ENCODE assay signal across 15 cellular contexts in genomic region chr7:21191317-21192073, GRCh38.
"Had no signal": no experiment of that assay in that cellular context is flagged by ENCODE, and none has a peak within 500 bp of the region (broad histone marks: within the 10 kb centered on the region; RNA-seq: fewer than 3 reads in every experiment).

No MANE protein-coding gene starts in this region.

- H3K4me3 ChIP-seq: gastroesophageal sphincter, left lung had no signal

- H3K9me3 ChIP-seq: gastroesophageal sphincter, left lung, neutrophil had no signal

- H3K36me3 ChIP-seq: gastroesophageal sphincter, left lung, neutrophil had no signal

- H3K4me1 Mint-ChIP-seq: naive B cell; stimulated activated memory B cell treated with anti-CD40 and anti-IgM and Interleukin-4, amounts not matched to agents 10 μg/mL and 1 μg/mL and 100 μg/mL, for 72 hours had no signal

- H2AFZ ChIP-seq: parathyroid adenoma had no signal

- H3K79me2 ChIP-seq: parathyroid adenoma had no signal

- H3K27me3 ChIP-seq: gastroesophageal sphincter, left lung, neutrophil had no signal

- H3K27me3 Mint-ChIP-seq: activated CD4-positive, alpha-beta T cell treated with anti-CD3 and anti-CD28 coated beads, Interleukin-2, amount 10 ng/mL, durations not matched to agents 7 days and 5 days; dendritic cell treated with granulocyte-macrophage colony-stimulating factor and Interleukin-4, amounts not matched to agents 40 ng/mL and 50 ng/mL, for 4 days had no signal

- H3K27ac ChIP-seq: gastroesophageal sphincter, left lung, neutrophil, parathyroid adenoma had no signal

- H3K4me1 ChIP-seq: left lung, parathyroid adenoma had no signal

- ATAC-seq: effector memory CD8-positive, alpha-beta T cell; gastroesophageal sphincter; left lung; stimulated activated memory B cell treated with anti-CD40 and anti-IgM and Interleukin-4, amounts not matched to agents 10 μg/mL and 1 μg/mL and 100 μg/mL, for 72 hours had no signal

- H3K9ac ChIP-seq: parathyroid adenoma had no signal

- H3K36me3 Mint-ChIP-seq: activated naive CD8-positive, alpha-beta T cell treated with anti-CD3 and anti-CD28 coated beads, Interleukin-2, amount 10 ng/mL, durations not matched to agents 7 days and 5 days; naive B cell; stimulated activated memory B cell treated with anti-CD40 and anti-IgM and Interleukin-4, amounts not matched to agents 10 μg/mL and 1 μg/mL and 100 μg/mL, for 72 hours had no signal

- H3K9me3 Mint-ChIP-seq: activated CD4-positive, alpha-beta T cell treated with anti-CD3 and anti-CD28 coated beads, Interleukin-2, amount 10 ng/mL, durations not matched to agents 7 days and 5 days; activated naive CD8-positive, alpha-beta T cell treated with anti-CD3 and anti-CD28 coated beads, Interleukin-2, amount 10 ng/mL, durations not matched to agents 7 days and 5 days; activated T-helper 1 cell treated with anti-CD3 and anti-CD28 coated beads, Interleukin-12 subunit alpha, Interleukin-12 subunit beta, Interleukin-2, Interleukin-4 antibody, amounts not matched to agents 30 ng/mL and 10 ng/mL and 1 ng/mL, durations not matched to agents 14 hours and 24 hours and 36 hours; dendritic cell treated with granulocyte-macrophage colony-stimulating factor and Interleukin-4, amounts not matched to agents 40 ng/mL and 50 ng/mL, for 4 days; effector memory CD8-positive, alpha-beta T cell; naive B cell; stimulated activated memory B cell treated with anti-CD40 and anti-IgM and Interleukin-4, amounts not matched to agents 10 μg/mL and 1 μg/mL and 100 μg/mL, for 72 hours had no signal

- H3K27ac Mint-ChIP-seq: activated CD4-positive, alpha-beta T cell treated with anti-CD3 and anti-CD28 coated beads, Interleukin-2, amount 10 ng/mL, durations not matched to agents 7 days and 5 days; activated naive CD8-positive, alpha-beta T cell treated with anti-CD3 and anti-CD28 coated beads, Interleukin-2, amount 10 ng/mL, durations not matched to agents 7 days and 5 days; activated T-helper 1 cell treated with anti-CD3 and anti-CD28 coated beads, Interleukin-12 subunit alpha, Interleukin-12 subunit beta, Interleukin-2, Interleukin-4 antibody, amounts not matched to agents 30 ng/mL and 10 ng/mL and 1 ng/mL, durations not matched to agents 14 hours and 24 hours and 36 hours; dendritic cell treated with granulocyte-macrophage colony-stimulating factor and Interleukin-4, amounts not matched to agents 40 ng/mL and 50 ng/mL, for 4 days; effector memory CD8-positive, alpha-beta T cell; naive B cell; stimulated activated memory B cell treated with anti-CD40 and anti-IgM and Interleukin-4, amounts not matched to agents 10 μg/mL and 1 μg/mL and 100 μg/mL, for 72 hours had no signal

- H3K4me3 Mint-ChIP-seq: activated CD4-positive, alpha-beta T cell treated with anti-CD3 and anti-CD28 coated beads, Interleukin-2, amount 10 ng/mL, durations not matched to agents 7 days and 5 days; activated naive CD8-positive, alpha-beta T cell treated with anti-CD3 and anti-CD28 coated beads, Interleukin-2, amount 10 ng/mL, durations not matched to agents 7 days and 5 days; activated T-helper 1 cell treated with anti-CD3 and anti-CD28 coated beads, Interleukin-12 subunit alpha, Interleukin-12 subunit beta, Interleukin-2, Interleukin-4 antibody, amounts not matched to agents 30 ng/mL and 10 ng/mL and 1 ng/mL, durations not matched to agents 14 hours and 24 hours and 36 hours; dendritic cell treated with granulocyte-macrophage colony-stimulating factor and Interleukin-4, amounts not matched to agents 40 ng/mL and 50 ng/mL, for 4 days; effector memory CD8-positive, alpha-beta T cell; naive B cell; stimulated activated memory B cell treated with anti-CD40 and anti-IgM and Interleukin-4, amounts not matched to agents 10 μg/mL and 1 μg/mL and 100 μg/mL, for 72 hours had no signal

- DNase-seq: activated CD4-positive, alpha-beta T cell treated with anti-CD3 and anti-CD28 coated beads, Interleukin-2, amount 10 ng/mL, durations not matched to agents 7 days and 5 days; activated CD8-positive, alpha-beta memory T cell treated with anti-CD3 and anti-CD28 coated beads for 24 hours; activated naive CD8-positive, alpha-beta T cell treated with anti-CD3 and anti-CD28 coated beads, Interleukin-2, amount 10 ng/mL, durations not matched to agents 7 days and 5 days; aorta; cerebellar nuclear complex; effector memory CD8-positive, alpha-beta T cell; left lung; mammary epithelial cell; naive B cell had no signal
